9 cellular contexts compared by ENCODE assay signal in the genomic region with DNA sequence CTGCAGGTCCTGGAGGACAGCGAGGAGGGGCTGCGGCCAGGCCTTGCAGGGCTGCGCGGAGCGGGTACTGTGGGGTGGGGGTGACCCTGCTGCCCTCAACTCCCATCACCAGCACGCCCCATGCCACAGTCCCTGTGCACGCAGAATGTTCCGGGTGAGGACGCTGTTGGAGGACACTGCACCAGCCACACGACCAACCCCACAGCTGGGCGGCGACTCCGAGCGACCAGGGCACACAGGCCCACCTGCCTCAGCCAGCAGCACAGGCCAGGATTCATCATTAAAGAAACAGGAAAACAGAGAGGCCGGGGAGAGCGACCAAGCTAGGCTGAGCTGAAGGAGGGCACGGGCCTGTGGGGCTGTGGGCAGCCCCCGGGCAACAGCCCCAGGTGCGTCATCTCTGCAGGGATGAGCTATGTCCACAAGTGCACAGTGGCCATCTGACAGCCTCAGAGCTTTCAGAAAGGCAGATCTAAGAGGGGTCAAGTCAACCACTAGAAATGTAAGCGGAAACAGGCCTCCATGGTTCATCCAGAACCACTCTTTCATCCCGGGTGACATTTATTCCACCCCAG. TPM values are rescaled to one million over a fixed set of nuclear protein-coding genes. Genes with fewer than 3 reads are reported as not detected.
DNase-seq lines count a peak whose midpoint lies in the region; ATAC-seq, FAIRE-seq and TF ChIP-seq lines count a peak whose summit lies in the region.
"Had no signal": no experiment of that assay in that cellular context is flagged by ENCODE, and none has a peak within 500 bp of the region (broad histone marks: within the 10 kb centered on the region; RNA-seq: fewer than 3 reads in every experiment).

No MANE protein-coding gene starts in this region.

- H3K4me3 Mint-ChIP-seq in WTC11: peak overlapping the region; percentile 69

- H3K9me3 ChIP-seq in SJCRH30 (replicated peaks): no peaks in the 10 kb centered on the region; the same call in 1 of the 2 replicates

- no peaks in the 10 kb centered on the region for H3K27me3 ChIP-seq in SJCRH30

- H3K27ac Mint-ChIP-seq in WTC11: peak overlapping the region; percentile 89; the same call in 1 of the 2 replicates

- no peak overlapping the region for H3K27ac ChIP-seq in SJCRH30

- peaks cover 13% of the 10 kb centered on the region for H3K9me3 Mint-ChIP-seq in WTC11

- H3K36me3 ChIP-seq in SJCRH30: no peaks in the 10 kb centered on the region

- no peak for TF ChIP-seq POLR2A in GM12892 (IDR thresholded peaks at IDR 0.05; ENCODE audit: low read depth, low read length)

- CTCF ChIA-PET in WTC11 (lab: Charles Lee): interaction anchor here (0.6 to 1.3 kb wide), 4 partner anchors 83 to 213 kb away, joined by 3 to 5 read pairs (median 4); no protein-coding TSS in a partner anchor

- DNase-seq in ELR (ENCODE audit: low read depth) (peak; percentile 86), WTC11 (ENCODE audit: low spot score) (no peak), glomerular visceral epithelial cell (ENCODE audit: extremely low spot score) (peak; percentile 72), sciatic nerve (ENCODE audit: low spot score) (no peak), SJCRH30 (no peak), KG1 (lab: John Stamatoyannopoulos, UW) (no peak), GM12892 (ENCODE audit: insufficient read length) (no peak)
- DNase-seq: SW 1271 had no signal

- H3K4me1 Mint-ChIP-seq in WTC11: peaks cover 59% of the 10 kb centered on the region

- H3K4me1 ChIP-seq in SJCRH30: no peaks in the 10 kb centered on the region

- peaks cover 31% of the 10 kb centered on the region for H3K27me3 Mint-ChIP-seq in WTC11 (ENCODE audit: low read depth)

- no peak for ATAC-seq in WTC11
- ATAC-seq in sciatic nerve: peak; percentile 4
- ATAC-seq in HG02884 (IDR thresholded peaks at IDR 0.05; ENCODE audit: unreplicated experiment): no peak

- TF ChIP-seq CTCF in WTC11 (IDR thresholded peaks at IDR 0.05): no peak

- POLR2A ChIA-PET in WTC11 (lab: Charles Lee): no interaction called here

- peaks cover 15% of the 10 kb centered on the region for H3K36me3 Mint-ChIP-seq in WTC11

- intact Hi-C loops in sciatic nerve (cut with DNase I): no loop called here

- FAIRE-seq in GM12892 (lab: Jason Lieb, UNC): no peak

- H3K4me3 ChIP-seq in SJCRH30: no peak overlapping the region

TF ChIP-seq in WTC11, 78 proteins besides CTCF, POLR2A, EP300 and RAD21:
- TF ChIP-seq NR1H2 (CRISPR knock-in tag; IDR thresholded peaks at IDR 0.05) (no peak), OVOL2 (CRISPR knock-in tag; IDR thresholded peaks at IDR 0.05; ENCODE audit: borderline replicate concordance) (no peak), CREM (CRISPR knock-in tag; IDR thresholded peaks at IDR 0.05) (no peak), IRF2 (CRISPR knock-in tag; IDR thresholded peaks at IDR 0.05; ENCODE audit: borderline replicate concordance, low read depth) (no peak), ATF3 (CRISPR knock-in tag; conservative IDR thresholded peaks at IDR 0.05) (no peak), SMAD3 (CRISPR knock-in tag; IDR thresholded peaks at IDR 0.05; ENCODE audit: borderline replicate concordance) (no peak), E2F4 (CRISPR knock-in tag; IDR thresholded peaks at IDR 0.05; ENCODE audit: borderline replicate concordance, low read depth) (no peak)
- TF ChIP-seq, protein P1, sequence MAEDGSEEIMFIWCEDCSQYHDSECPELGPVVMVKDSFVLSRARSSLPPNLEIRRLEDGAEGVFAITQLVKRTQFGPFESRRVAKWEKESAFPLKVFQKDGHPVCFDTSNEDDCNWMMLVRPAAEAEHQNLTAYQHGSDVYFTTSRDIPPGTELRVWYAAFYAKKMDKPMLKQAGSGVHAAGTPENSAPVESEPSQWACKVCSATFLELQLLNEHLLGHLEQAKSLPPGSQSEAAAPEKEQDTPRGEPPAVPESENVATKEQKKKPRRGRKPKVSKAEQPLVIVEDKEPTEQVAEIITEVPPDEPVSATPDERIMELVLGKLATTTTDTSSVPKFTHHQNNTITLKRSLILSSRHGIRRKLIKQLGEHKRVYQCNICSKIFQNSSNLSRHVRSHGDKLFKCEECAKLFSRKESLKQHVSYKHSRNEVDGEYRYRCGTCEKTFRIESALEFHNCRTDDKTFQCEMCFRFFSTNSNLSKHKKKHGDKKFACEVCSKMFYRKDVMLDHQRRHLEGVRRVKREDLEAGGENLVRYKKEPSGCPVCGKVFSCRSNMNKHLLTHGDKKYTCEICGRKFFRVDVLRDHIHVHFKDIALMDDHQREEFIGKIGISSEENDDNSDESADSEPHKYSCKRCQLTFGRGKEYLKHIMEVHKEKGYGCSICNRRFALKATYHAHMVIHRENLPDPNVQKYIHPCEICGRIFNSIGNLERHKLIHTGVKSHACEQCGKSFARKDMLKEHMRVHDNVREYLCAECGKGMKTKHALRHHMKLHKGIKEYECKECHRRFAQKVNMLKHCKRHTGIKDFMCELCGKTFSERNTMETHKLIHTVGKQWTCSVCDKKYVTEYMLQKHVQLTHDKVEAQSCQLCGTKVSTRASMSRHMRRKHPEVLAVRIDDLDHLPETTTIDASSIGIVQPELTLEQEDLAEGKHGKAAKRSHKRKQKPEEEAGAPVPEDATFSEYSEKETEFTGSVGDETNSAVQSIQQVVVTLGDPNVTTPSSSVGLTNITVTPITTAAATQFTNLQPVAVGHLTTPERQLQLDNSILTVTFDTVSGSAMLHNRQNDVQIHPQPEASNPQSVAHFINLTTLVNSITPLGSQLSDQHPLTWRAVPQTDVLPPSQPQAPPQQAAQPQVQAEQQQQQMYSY (CRISPR knock-in tag; IDR thresholded peaks at IDR 0.05): no peak

RNA-seq across cellular contexts. Expression of gene GAS6, which starts 1.6 kb away (rescaled TPM):
- total RNA-seq in WTC11 (2021) (29.4 to 33.7 TPM (median 33.7 TPM) in 3 replicates), sciatic nerve (302 TPM)
- total RNA-seq in SJCRH30 (2014; rRNA removed; shearing (Covaris generic)): 0.10 and 0.14 TPM in 2 replicates
- polyA plus RNA-seq in GM12892 (2012; ENCODE audit: missing spikeins): 0.51 TPM

Comparison
In these comparisons a context has a peak if more than half of its experiments do, and no peak if none do; other contexts are left out.
1. DNase-seq: peak in ELR (single experiment) and glomerular visceral epithelial cell (single experiment); none in WTC11 (single experiment), sciatic nerve (single experiment), SJCRH30 (0 of 2), KG1 (single experiment) and GM12892 (single experiment).
2. RNA of gene GAS6, which starts 1.6 kb away (total RNA-seq): 302 TPM in sciatic nerve (single experiment) and 29.4 to 33.7 TPM in WTC11; 0.10 to 0.14 TPM in SJCRH30; every median in the first group is over 10 times any median in the second.